Comparison of ENCODE assay signal across 1 cellular context in the genomic region with DNA sequence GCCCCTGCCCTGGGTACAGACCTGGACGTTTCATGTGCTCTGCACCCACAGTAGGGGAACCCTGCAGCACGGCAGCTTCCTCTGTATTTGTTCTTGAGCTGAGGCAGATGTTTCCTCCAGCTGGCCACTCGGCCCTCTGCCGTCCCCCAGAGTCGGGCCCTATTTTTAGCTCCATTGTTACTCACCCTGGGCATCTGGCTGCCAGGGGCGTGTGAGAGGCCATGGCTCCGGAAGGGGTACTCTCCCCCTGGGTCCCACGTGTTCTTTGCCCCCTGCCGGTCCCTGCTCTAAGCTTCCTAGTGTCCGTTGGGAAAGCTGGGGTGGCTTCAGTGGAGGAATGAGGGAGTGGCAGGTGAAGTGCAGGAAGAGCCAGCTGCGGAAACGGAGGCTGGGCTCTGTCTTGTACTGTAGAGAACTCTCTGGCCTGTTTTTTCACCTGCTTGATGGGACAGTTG.
TF ChIP-seq lines count a peak whose summit lies in the region.

No MANE protein-coding gene starts in this region.

TF ChIP-seq in GM12878, 131 proteins besides CTCF, POLR2A, EP300 and RAD21 (continued from another document):
- TF ChIP-seq TCF3 (IDR thresholded peaks at IDR 0.05; ENCODE audit: borderline replicate concordance, insufficient read depth, low read depth, low read length) (peak; percentile 29; the same call in 1 of the 2 replicates), HDAC2 (IDR thresholded peaks at IDR 0.05) (no peak), EED (IDR thresholded peaks at IDR 0.05; ENCODE audit: low read depth) (peak; percentile 58; the same call in 1 of the 2 replicates)
- TF ChIP-seq, protein P1, sequence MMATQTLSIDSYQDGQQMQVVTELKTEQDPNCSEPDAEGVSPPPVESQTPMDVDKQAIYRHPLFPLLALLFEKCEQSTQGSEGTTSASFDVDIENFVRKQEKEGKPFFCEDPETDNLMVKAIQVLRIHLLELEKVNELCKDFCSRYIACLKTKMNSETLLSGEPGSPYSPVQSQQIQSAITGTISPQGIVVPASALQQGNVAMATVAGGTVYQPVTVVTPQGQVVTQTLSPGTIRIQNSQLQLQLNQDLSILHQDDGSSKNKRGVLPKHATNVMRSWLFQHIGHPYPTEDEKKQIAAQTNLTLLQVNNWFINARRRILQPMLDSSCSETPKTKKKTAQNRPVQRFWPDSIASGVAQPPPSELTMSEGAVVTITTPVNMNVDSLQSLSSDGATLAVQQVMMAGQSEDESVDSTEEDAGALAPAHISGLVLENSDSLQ (IDR thresholded peaks at IDR 0.05): no peak
- TF ChIP-seq, protein P2, sequence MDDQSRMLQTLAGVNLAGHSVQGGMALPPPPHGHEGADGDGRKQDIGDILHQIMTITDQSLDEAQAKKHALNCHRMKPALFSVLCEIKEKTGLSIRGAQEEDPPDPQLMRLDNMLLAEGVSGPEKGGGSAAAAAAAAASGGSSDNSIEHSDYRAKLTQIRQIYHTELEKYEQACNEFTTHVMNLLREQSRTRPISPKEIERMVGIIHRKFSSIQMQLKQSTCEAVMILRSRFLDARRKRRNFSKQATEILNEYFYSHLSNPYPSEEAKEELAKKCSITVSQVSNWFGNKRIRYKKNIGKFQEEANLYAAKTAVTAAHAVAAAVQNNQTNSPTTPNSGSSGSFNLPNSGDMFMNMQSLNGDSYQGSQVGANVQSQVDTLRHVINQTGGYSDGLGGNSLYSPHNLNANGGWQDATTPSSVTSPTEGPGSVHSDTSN (IDR thresholded peaks at IDR 0.05; ENCODE audit: insufficient replicate concordance, low read depth, low read length): no peak
TF ChIP-seq in GM12878: peak in this region for 3.
